1 cellular context compared by ENCODE assay signal in genomic region chr7:20030915-20031362, GRCh38.
TF ChIP-seq lines count a peak whose summit lies in the region.

No MANE protein-coding gene starts in this region.

TF ChIP-seq in GM12878, 131 proteins besides CTCF, POLR2A, EP300 and RAD21 (continued from another document):
- peak; percentile 18 for TF ChIP-seq SKIL (IDR thresholded peaks at IDR 0.05; ENCODE audit: low read depth, poor library complexity, severe bottlenecking)
- TF ChIP-seq TBL1XR1 (IDR thresholded peaks at IDR 0.05; ENCODE audit: low read depth, low read length): peak; percentile 45; the same call in 1 of the 2 replicates
- peak; percentile 91 for TF ChIP-seq NFIC (IDR thresholded peaks at IDR 0.05; ENCODE audit: low read depth, low read length)
- no peak for TF ChIP-seq FOXK2 (IDR thresholded peaks at IDR 0.05)
- TF ChIP-seq NBN (IDR thresholded peaks at IDR 0.05): no peak
- peak; percentile 85; the same call in 1 of the 2 replicates for TF ChIP-seq FOXM1 (IDR thresholded peaks at IDR 0.05; ENCODE audit: low read depth, low read length)
